Comparison of ENCODE assay signal across 8 cellular contexts in the genomic region with DNA sequence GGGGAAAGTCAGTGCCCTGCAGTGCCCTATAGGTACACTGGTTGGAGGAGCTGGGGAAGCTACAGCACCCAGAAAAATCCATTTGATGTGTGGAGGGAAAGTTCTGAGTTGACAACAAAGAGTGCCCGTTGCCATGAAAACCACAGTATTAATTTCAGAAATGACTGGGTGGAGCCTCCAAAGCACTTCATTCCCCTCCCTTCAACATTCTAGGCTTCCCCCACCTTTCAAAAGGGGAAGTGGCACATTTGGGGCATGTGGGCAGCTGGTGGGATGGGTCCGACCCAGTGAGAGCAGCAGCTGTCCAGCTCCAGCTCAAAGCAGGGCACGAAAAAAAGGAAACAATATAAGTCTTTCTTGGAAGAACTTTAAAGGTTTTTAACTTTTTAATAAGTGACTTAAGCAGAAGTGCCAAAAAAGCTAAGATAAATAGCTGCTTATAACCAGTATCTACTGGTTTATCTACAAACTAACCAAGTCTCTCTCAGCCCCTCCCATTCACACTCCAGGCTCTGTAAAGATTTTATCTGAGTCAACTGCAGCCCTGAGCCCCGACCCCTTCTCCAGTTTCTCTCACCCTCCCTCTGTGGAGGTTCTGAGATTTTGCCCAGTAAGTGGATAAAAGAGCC. TPM values are rescaled to one million over a fixed set of nuclear protein-coding genes. Genes with fewer than 3 reads are reported as not detected.
DNase-seq lines count a peak whose midpoint lies in the region; ATAC-seq and TF ChIP-seq lines count a peak whose summit lies in the region.

No MANE protein-coding gene starts in this region.

- DNase-seq in AG10803 (ENCODE audit: low read depth) (no peak), KG1 (lab: John Stamatoyannopoulos, UW) (peak; percentile 83), esophagus muscularis mucosa (ENCODE audit: extremely low spot score) (no peak), midbrain (lab: John Stamatoyannopoulos, UW) (no peak)
- DNase-seq in activated CD4-positive, alpha-beta T cell treated with anti-CD3 and anti-CD28 coated beads, Interleukin-2, amount 10 ng/mL, durations not matched to agents 24 days and 14 days: peak; percentile 92

- H3K9me3 Mint-ChIP-seq in activated CD4-positive, alpha-beta T cell treated with anti-CD3 and anti-CD28 coated beads, Interleukin-2, amount 10 ng/mL, durations not matched to agents 24 days and 14 days: no peaks in the 10 kb centered on the region

- peaks cover 86% of the 10 kb centered on the region for H3K4me1 Mint-ChIP-seq in activated CD4-positive, alpha-beta T cell treated with anti-CD3 and anti-CD28 coated beads, Interleukin-2, amount 10 ng/mL, durations not matched to agents 24 days and 14 days

- H3K4me3 ChIP-seq in AG10803 (ENCODE audit: low read length) (peak overlapping the region; percentile 42), esophagus muscularis mucosa (peak overlapping the region; percentile 21 to 32 (median 29)), parathyroid adenoma (ENCODE audit: low read depth, low read length) (peak overlapping the region; percentile 27)

- H3K27ac Mint-ChIP-seq in activated CD4-positive, alpha-beta T cell treated with anti-CD3 and anti-CD28 coated beads, Interleukin-2, amount 10 ng/mL, durations not matched to agents 24 days and 14 days: peak overlapping the region; percentile 98

- no peak for TF ChIP-seq EP300 in esophagus muscularis mucosa (IDR thresholded peaks at IDR 0.05)

- H2AFZ ChIP-seq in parathyroid adenoma: peak overlapping the region; percentile 47

- H3K9ac ChIP-seq in parathyroid adenoma: no peak overlapping the region

- peak overlapping the region; percentile 68 for H3K4me2 ChIP-seq in parathyroid adenoma (ENCODE audit: low read length)

- H3K27me3 ChIP-seq in esophagus muscularis mucosa (no peaks in the 10 kb centered on the region), parathyroid adenoma (ENCODE audit: control insufficient read depth, insufficient read depth, low read length) (no peaks in the 10 kb centered on the region)

- H3K27me3 Mint-ChIP-seq in activated CD4-positive, alpha-beta T cell treated with anti-CD3 and anti-CD28 coated beads, Interleukin-2, amount 10 ng/mL, durations not matched to agents 24 days and 14 days: peaks cover 2% of the 10 kb centered on the region

- 29% methylated on average over 4 of the region's 4 CpGs for WGBS in esophagus muscularis mucosa

- peaks cover 11 to 27% (median 24%) of the 10 kb centered on the region in 4 donors for H3K36me3 ChIP-seq in esophagus muscularis mucosa
- no peaks in the 10 kb centered on the region for H3K36me3 ChIP-seq in parathyroid adenoma (ENCODE audit: control insufficient read depth, insufficient read depth, low read length)

- no peaks in the 10 kb centered on the region for H3K79me2 ChIP-seq in parathyroid adenoma

- intact Hi-C loops in activated CD4-positive, alpha-beta T cell treated with anti-CD3 and anti-CD28 coated beads, Interleukin-2, amount 10 ng/mL, durations not matched to agents 24 days and 14 days (cut with micrococcal nuclease): loop anchor here (1.0 to 10.0 kb wide), 6 partner anchors 9 to 731 kb away; partner anchors contain the start of genes AHNAK, EEF1G, FADS2 and TUT1
- intact Hi-C loops in esophagus muscularis mucosa (cut with DNase I): no loop called here

- ATAC-seq in HG02870 (IDR thresholded peaks at IDR 0.05; ENCODE audit: unreplicated experiment): no peak

- peak overlapping the region; percentile 78 for H3K4me3 Mint-ChIP-seq in activated CD4-positive, alpha-beta T cell treated with anti-CD3 and anti-CD28 coated beads, Interleukin-2, amount 10 ng/mL, durations not matched to agents 24 days and 14 days

- H3K9me3 ChIP-seq in esophagus muscularis mucosa: no peaks in the 10 kb centered on the region
- H3K9me3 ChIP-seq in parathyroid adenoma (ENCODE audit: control insufficient read depth, low read length): no peaks in the 10 kb centered on the region

- peak overlapping the region; percentile 93 to 97 (median 95) for H3K27ac ChIP-seq in esophagus muscularis mucosa (replicated peaks in 1 of 4)
- peak overlapping the region; percentile 98 for H3K27ac ChIP-seq in parathyroid adenoma

- peaks cover 79 to 100% (median 95%) of the 10 kb centered on the region in 4 donors for H3K4me1 ChIP-seq in esophagus muscularis mucosa
- H3K4me1 ChIP-seq in parathyroid adenoma: peaks cover 44% of the 10 kb centered on the region

- peaks cover 40% of the 10 kb centered on the region for H3K36me3 Mint-ChIP-seq in activated CD4-positive, alpha-beta T cell treated with anti-CD3 and anti-CD28 coated beads, Interleukin-2, amount 10 ng/mL, durations not matched to agents 24 days and 14 days (ENCODE audit: low read depth)

- peak; percentile 40 for TF ChIP-seq POLR2A in GM19193 (IDR thresholded peaks at IDR 0.05; ENCODE audit: extremely low read depth, insufficient read depth, insufficient read length)
- TF ChIP-seq POLR2A in esophagus muscularis mucosa (IDR thresholded peaks at IDR 0.05; ENCODE audit: low read depth): no peak

- TF ChIP-seq CTCF in AG10803 (conservative IDR thresholded peaks at IDR 0.05; ENCODE audit: low read length): no peak
- TF ChIP-seq CTCF in esophagus muscularis mucosa (IDR thresholded peaks at IDR 0.05): no peak
- no peak for TF ChIP-seq CTCF in parathyroid adenoma (IDR thresholded peaks at IDR 0.05)

RNA-seq across cellular contexts. Expression of gene AHNAK, which starts 9.0 kb away (rescaled TPM):
- total RNA-seq in activated CD4-positive, alpha-beta T cell treated with anti-CD3 and anti-CD28 coated beads, Interleukin-2, amount 10 ng/mL, durations not matched to agents 24 days and 14 days: 88.8 and 91.5 TPM in 2 replicates
- 1,000 to 10,000 TPM; 1,278 to 2,374 (median 1,866) TPM for total RNA-seq in esophagus muscularis mucosa

RNA-seq across cellular contexts. Expression of gene EEF1G, which starts 18.1 kb away (rescaled TPM):
- total RNA-seq in activated CD4-positive, alpha-beta T cell treated with anti-CD3 and anti-CD28 coated beads, Interleukin-2, amount 10 ng/mL, durations not matched to agents 24 days and 14 days: 1,271 and 1,309 TPM in 2 replicates
- 1,000 to 10,000 TPM; 1,068 to 1,537 (median 1,375) TPM for total RNA-seq in esophagus muscularis mucosa

RNA-seq across cellular contexts. Expression of gene TUT1, which starts 35.7 kb away (rescaled TPM):
- total RNA-seq in activated CD4-positive, alpha-beta T cell treated with anti-CD3 and anti-CD28 coated beads, Interleukin-2, amount 10 ng/mL, durations not matched to agents 24 days and 14 days: 45.3 and 50.9 TPM in 2 replicates
- total RNA-seq in esophagus muscularis mucosa: 1 to 10 TPM; 4.2 to 8.0 (median 6.0) TPM

RNA-seq across cellular contexts. Expression of gene MTA2, which starts 46.1 kb away (rescaled TPM):
- total RNA-seq in activated CD4-positive, alpha-beta T cell treated with anti-CD3 and anti-CD28 coated beads, Interleukin-2, amount 10 ng/mL, durations not matched to agents 24 days and 14 days: 219 and 220 TPM in 2 replicates
- 10 to 100 TPM; 60.2 to 91.4 (median 88.3) TPM for total RNA-seq in esophagus muscularis mucosa

RNA-seq across cellular contexts. Expression of gene EML3, which starts 57.0 kb away (rescaled TPM):
- 161 and 166 TPM in 2 replicates for total RNA-seq in activated CD4-positive, alpha-beta T cell treated with anti-CD3 and anti-CD28 coated beads, Interleukin-2, amount 10 ng/mL, durations not matched to agents 24 days and 14 days
- 10 to 100 TPM; 27.0 to 33.6 (median 29.0) TPM for total RNA-seq in esophagus muscularis mucosa

Comparison
In these comparisons a context has a peak if more than half of its experiments do, and no peak if none do; other contexts are left out.
1. DNase-seq: peak in KG1 (single experiment) and activated CD4-positive, alpha-beta T cell treated with anti-CD3 and anti-CD28 coated beads, Interleukin-2, amount 10 ng/mL, durations not matched to agents 24 days and 14 days (single experiment); none in AG10803 (single experiment), esophagus muscularis mucosa (single experiment) and midbrain (single experiment).
2. RNA of gene AHNAK, which starts 9.0 kb away (total RNA-seq): 1,278 to 2,374 TPM in esophagus muscularis mucosa; 88.8 to 91.5 TPM in activated CD4-positive, alpha-beta T cell treated with anti-CD3 and anti-CD28 coated beads, Interleukin-2, amount 10 ng/mL, durations not matched to agents 24 days and 14 days; every median in the first group is over 10 times any median in the second.
3. Peak in every context shown above with its lines, with median percentiles within 50 percentile points of each other: H3K4me3 ChIP-seq.